In the genomic region with DNA sequence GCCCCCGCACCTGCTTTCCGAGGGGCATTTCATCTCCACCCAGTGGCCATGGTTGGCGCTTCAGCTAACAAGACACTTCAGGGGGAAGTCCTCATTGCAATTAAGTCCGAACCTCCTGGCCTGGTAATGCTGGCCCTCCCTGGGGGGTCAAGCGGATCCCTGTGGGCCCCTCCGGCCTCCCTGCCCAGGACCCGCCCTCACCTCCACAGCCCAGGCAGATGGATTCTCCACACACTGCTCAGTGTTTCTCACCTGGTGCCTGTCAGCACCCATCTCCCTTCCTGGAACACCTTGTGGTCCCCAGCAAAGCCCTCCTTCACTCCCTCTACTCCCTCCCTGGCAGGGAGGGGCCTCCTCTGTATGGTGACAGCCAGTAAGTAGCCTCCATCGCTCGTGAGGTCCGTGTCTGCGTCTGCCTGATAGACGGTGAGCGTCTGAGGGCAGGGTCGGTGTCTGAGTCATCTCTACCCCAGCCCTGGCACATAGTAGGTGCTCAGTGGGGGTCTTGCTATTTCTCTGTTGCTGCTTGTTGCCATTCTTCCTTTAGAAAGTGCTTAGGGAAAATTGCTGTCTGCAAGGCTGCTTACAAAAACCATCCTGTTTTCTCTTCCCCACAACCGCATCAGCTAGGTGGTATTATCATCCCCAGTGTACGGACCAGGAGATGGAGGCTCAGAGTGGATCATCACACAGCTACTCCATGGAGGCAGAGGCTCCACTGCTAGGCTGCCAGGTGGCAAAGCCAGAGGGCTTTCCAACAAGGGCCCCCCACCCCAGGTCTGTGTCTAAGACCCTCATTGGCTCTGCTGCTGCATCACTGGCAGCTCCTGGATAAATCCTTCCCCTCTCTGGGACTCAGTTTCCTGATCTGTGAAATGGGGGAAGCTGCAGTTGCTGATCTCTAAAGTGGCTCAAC, we compare ENCODE assay signal across 10 cellular contexts. TPM values are rescaled to one million over a fixed set of nuclear protein-coding genes. Genes with fewer than 3 reads are reported as not detected.
DNase-seq lines count a peak whose midpoint lies in the region; ATAC-seq, FAIRE-seq and TF ChIP-seq lines count a peak whose summit lies in the region.
"Had no signal": no experiment of that assay in that cellular context is flagged by ENCODE, and none has a peak within 500 bp of the region (broad histone marks: within the 10 kb centered on the region; RNA-seq: fewer than 3 reads in every experiment).

No MANE protein-coding gene starts in this region.

- TF ChIP-seq EP300 in A549 (IDR thresholded peaks at IDR 0.05), result no peak

- H3K4me3 ChIP-seq in A549 (no peak overlapping the region), GM23338 (no peak overlapping the region), colonic mucosa (no peak overlapping the region)
- H3K4me3 ChIP-seq: pancreas had no signal

- no peak overlapping the region for H2AFZ ChIP-seq in GM23338

- no peaks in the 10 kb centered on the region for H3K36me3 Mint-ChIP-seq in GM23338 (ENCODE audit: low read depth)
- H3K36me3 Mint-ChIP-seq in mesothelial cell of epicardium, result no peaks in the 10 kb centered on the region

- FAIRE-seq in A549 (lab: Jason Lieb, UNC), result no peak
- FAIRE-seq: pancreas had no signal

- no peaks in the 10 kb centered on the region for H4K20me1 ChIP-seq in GM23338 (replicated peaks; ENCODE audit: insufficient read depth)

- H3F3A ChIP-seq in GM23338 (replicated peaks; ENCODE audit: low read depth), result no peaks in the 10 kb centered on the region

- H3K9me3 Mint-ChIP-seq in GM23338 (no peaks in the 10 kb centered on the region), mesothelial cell of epicardium (no peaks in the 10 kb centered on the region)

- H3K9ac ChIP-seq in colonic mucosa (ENCODE audit: low read depth in 2 of 2, low read length in 2 of 2), result peak overlapping the region; percentile 6 to 13

- TF ChIP-seq POLR2A in A549 (IDR thresholded peaks at IDR 0.05; ENCODE audit: low read length), result no peak

- H3K27ac Mint-ChIP-seq in GM23338 (peak overlapping the region; percentile 74; the same call in 1 of the 2 replicates), mesothelial cell of epicardium (peak overlapping the region; percentile 44)

- H3K4me1 Mint-ChIP-seq in GM23338, result peaks cover 23% of the 10 kb centered on the region
- H3K4me1 Mint-ChIP-seq in mesothelial cell of epicardium, result peaks cover 35% of the 10 kb centered on the region

- peak overlapping the region; percentile 65 for H3K4me2 ChIP-seq in A549
- no peak overlapping the region for H3K4me2 ChIP-seq in GM23338

- H3K9me2 ChIP-seq in GM23338 (ENCODE audit: insufficient read depth), result no peaks in the 10 kb centered on the region

- DNase-seq in A549 (ENCODE audit: low read depth in 1 of 2, low spot score in 1 of 2) (no peak), GM23338 (ENCODE audit: low spot score) (peak; percentile 39), colonic mucosa (no peak), mesothelial cell of epicardium (ENCODE audit: low spot score in 2 of 2, unreplicated experiment in 2 of 2) (no peak), GM19240 (ENCODE audit: insufficient read length, low spot score) (no peak)
- no peak for DNase-seq in activated CD4-positive, alpha-beta T cell treated with anti-CD3 and anti-CD28 coated beads, Interleukin-2, amount 50 U/mL, for 1 hour
- DNase-seq: NCI-H1694 treated with DMSO at 0.1 percent for 48 hours had no signal

- H3K4me3 Mint-ChIP-seq in GM23338 (no peak overlapping the region), mesothelial cell of epicardium (no peak overlapping the region)

- CTCF ChIA-PET in A549 (lab: Yijun Ruan, JAX), result interaction anchor here (0.5 to 20.7 kb wide), 11 partner anchors 10 to 235 kb away, joined by 3 to 263 read pairs (median 4); a partner anchor contains a TSS

- H3K27me3 ChIP-seq in GM23338 (ENCODE audit: insufficient read depth) (no peaks in the 10 kb centered on the region), colonic mucosa (no peaks in the 10 kb centered on the region)
- H3K27me3 ChIP-seq: pancreas had no signal

- ATAC-seq in A549 (no peak), GM23338 (peak; percentile 62), GM21529 (IDR thresholded peaks at IDR 0.05; ENCODE audit: unreplicated experiment) (no peak), HG03025 (IDR thresholded peaks at IDR 0.05; ENCODE audit: low FRiP score, unreplicated experiment) (no peak)

- no peak for TF ChIP-seq RAD21 in A549 (conservative IDR thresholded peaks at IDR 0.05 in 1 of 2, IDR thresholded peaks at IDR 0.05 in 1 of 2)

- H3K79me2 ChIP-seq in GM23338 (replicated peaks; ENCODE audit: insufficient read depth), result no peaks in the 10 kb centered on the region

- intact Hi-C loops in colonic mucosa (cut with DNase I), result no loop called here

- H3K4me1 ChIP-seq in A549 (peaks cover 69% of the 10 kb centered on the region), GM23338 (ENCODE audit: insufficient read depth) (peaks cover 8% of the 10 kb centered on the region; the same call in 1 of the 2 replicates), colonic mucosa (no peaks in the 10 kb centered on the region)

- WGBS in A549 (ENCODE audit: missing lambda C conversion rate), result 58% methylated on average over 13 of the region's 16 CpGs

- H3K9me3 ChIP-seq in A549 (no peaks in the 10 kb centered on the region), colonic mucosa (no peaks in the 10 kb centered on the region)
- H3K9me3 ChIP-seq: pancreas had no signal

- H3K36me3 ChIP-seq in GM23338 (ENCODE audit: insufficient read depth) (no peaks in the 10 kb centered on the region), colonic mucosa (no peaks in the 10 kb centered on the region)
- H3K36me3 ChIP-seq: pancreas had no signal

- POLR2A ChIA-PET in A549 (lab: Yijun Ruan, JAX), result interaction anchor here (0.9 to 1.0 kb wide), 2 partner anchors 69 to 273 kb away, joined by 3 read pairs; a partner anchor contains a TSS

- peak overlapping the region; percentile 83 to 92 for H3K27ac ChIP-seq in A549
- H3K27ac ChIP-seq in GM23338 (ENCODE audit: low read depth), result no peak overlapping the region
- no peak overlapping the region for H3K27ac ChIP-seq in colonic mucosa

- TF ChIP-seq CTCF in A549 (IDR thresholded peaks at IDR 0.05) (no peak), GM23338 (conservative IDR thresholded peaks at IDR 0.05; ENCODE audit: low read depth in 2 of 2) (peak in 1 of 2 experiments; percentile 35; a peak in 2 of 4 replicates), colonic mucosa (IDR thresholded peaks at IDR 0.05) (no peak), mesothelial cell of epicardium (IDR thresholded peaks at IDR 0.05; ENCODE audit: unreplicated experiment) (no peak)

- peaks cover 18% of the 10 kb centered on the region for H3K27me3 Mint-ChIP-seq in GM23338 (ENCODE audit: insufficient read depth, low read depth, poor library complexity)
- peaks cover 22% of the 10 kb centered on the region for H3K27me3 Mint-ChIP-seq in mesothelial cell of epicardium (ENCODE audit: low read depth)

TF ChIP-seq in A549, 52 proteins besides CTCF, POLR2A, EP300 and RAD21 (continues in another document):
- TF ChIP-seq CBX8 (IDR thresholded peaks at IDR 0.05) (no peak), FOSL2 (IDR thresholded peaks at IDR 0.05) (no peak), FOSL2 (CRISPR knock-in tag; IDR thresholded peaks at IDR 0.05) (0 out of 2 replicates have a peak, but pooled peaks have one; percentile 16), MAFK (IDR thresholded peaks at IDR 0.05; ENCODE audit: partially characterized antibody) (no peak), GATA3 (IDR thresholded peaks at IDR 0.05; ENCODE audit: borderline replicate concordance) (no peak), HOXB13 (CRISPR knock-in tag; IDR thresholded peaks at IDR 0.05; ENCODE audit: low read depth) (no peak)
- TF ChIP-seq, protein P1, sequence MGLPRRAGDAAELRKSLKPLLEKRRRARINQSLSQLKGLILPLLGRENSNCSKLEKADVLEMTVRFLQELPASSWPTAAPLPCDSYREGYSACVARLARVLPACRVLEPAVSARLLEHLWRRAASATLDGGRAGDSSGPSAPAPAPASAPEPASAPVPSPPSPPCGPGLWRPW (IDR thresholded peaks at IDR 0.05), result no peak

TF ChIP-seq in GM23338, 12 proteins besides CTCF, POLR2A, EP300 and RAD21 (continues in another document):
- no peak for TF ChIP-seq ZNF114 (CRISPR knock-in tag; IDR thresholded peaks at IDR 0.05)
- no peak for TF ChIP-seq CREB1 (CRISPR knock-in tag; IDR thresholded peaks at IDR 0.05; ENCODE audit: low read depth)
- TF ChIP-seq POLR2AphosphoS5 (IDR thresholded peaks at IDR 0.05; ENCODE audit: low read depth), result no peak

RNA-seq across cellular contexts. Expression of a gene that starts 39.7 kb away (rescaled TPM):
- polyA plus RNA-seq in A549 (2011; rRNA removed) (30.8 and 37.7 TPM in 2 replicates), A549 (2017; fragmentation: RNase III; extraction: RNeasy Plus Mini Kit Qiagen cat#74134 plus additional on column Dnase treatment) (29.2 to 30.6 TPM (median 29.7 TPM) in 3 replicates), GM23338 (2016; fragmentation: Nextera tagmentation; extraction: Ambion mirVana) (4.7 and 7.0 TPM in 2 replicates)
- polyA plus RNA-seq in A549 (2012; cell fraction: cytosol; rRNA removed), result 21.3 and 27.9 TPM in 2 replicates
- 21.1 and 28.4 TPM in 2 replicates for polyA plus RNA-seq in A549 (2012; cell fraction: nucleus; rRNA removed)
- 94.4 and 118 TPM in 2 replicates for polyA minus RNA-seq in A549 (2011; rRNA and poly(A)+ RNA removed)
- total RNA-seq in GM23338 (2014; rRNA removed; shearing (Covaris generic)), result 18.1 and 24.1 TPM in 2 replicates
- total RNA-seq in colonic mucosa (10 to 100 TPM in 1 of 2 donors, 1 to 10 TPM in 1; 3.6 to 14.2 TPM), mesothelial cell of epicardium (17.6 to 19.3 TPM (median 18.9 TPM) in 3 replicates)

Comparison
In these comparisons a context has a peak if more than half of its experiments do, and no peak if none do; other contexts are left out.
1. H3K27ac ChIP-seq: peak in A549 (2 of 2); none in GM23338 (single experiment) and colonic mucosa (single experiment).